ENCODE assay signal across 1 cellular context in genomic region chr9:36690769-36691168, GRCh38.
TF ChIP-seq lines count a peak whose summit lies in the region.

No MANE protein-coding gene starts in this region.

TF ChIP-seq in SK-N-SH, 30 proteins besides CTCF, POLR2A, EP300 and RAD21 (continued from another document):
- TF ChIP-seq, protein P1, sequence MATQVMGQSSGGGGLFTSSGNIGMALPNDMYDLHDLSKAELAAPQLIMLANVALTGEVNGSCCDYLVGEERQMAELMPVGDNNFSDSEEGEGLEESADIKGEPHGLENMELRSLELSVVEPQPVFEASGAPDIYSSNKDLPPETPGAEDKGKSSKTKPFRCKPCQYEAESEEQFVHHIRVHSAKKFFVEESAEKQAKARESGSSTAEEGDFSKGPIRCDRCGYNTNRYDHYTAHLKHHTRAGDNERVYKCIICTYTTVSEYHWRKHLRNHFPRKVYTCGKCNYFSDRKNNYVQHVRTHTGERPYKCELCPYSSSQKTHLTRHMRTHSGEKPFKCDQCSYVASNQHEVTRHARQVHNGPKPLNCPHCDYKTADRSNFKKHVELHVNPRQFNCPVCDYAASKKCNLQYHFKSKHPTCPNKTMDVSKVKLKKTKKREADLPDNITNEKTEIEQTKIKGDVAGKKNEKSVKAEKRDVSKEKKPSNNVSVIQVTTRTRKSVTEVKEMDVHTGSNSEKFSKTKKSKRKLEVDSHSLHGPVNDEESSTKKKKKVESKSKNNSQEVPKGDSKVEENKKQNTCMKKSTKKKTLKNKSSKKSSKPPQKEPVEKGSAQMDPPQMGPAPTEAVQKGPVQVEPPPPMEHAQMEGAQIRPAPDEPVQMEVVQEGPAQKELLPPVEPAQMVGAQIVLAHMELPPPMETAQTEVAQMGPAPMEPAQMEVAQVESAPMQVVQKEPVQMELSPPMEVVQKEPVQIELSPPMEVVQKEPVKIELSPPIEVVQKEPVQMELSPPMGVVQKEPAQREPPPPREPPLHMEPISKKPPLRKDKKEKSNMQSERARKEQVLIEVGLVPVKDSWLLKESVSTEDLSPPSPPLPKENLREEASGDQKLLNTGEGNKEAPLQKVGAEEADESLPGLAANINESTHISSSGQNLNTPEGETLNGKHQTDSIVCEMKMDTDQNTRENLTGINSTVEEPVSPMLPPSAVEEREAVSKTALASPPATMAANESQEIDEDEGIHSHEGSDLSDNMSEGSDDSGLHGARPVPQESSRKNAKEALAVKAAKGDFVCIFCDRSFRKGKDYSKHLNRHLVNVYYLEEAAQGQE (IDR thresholded peaks at IDR 0.05; ENCODE audit: low read depth, low read length) = no peak
- no peak for TF ChIP-seq MAX (IDR thresholded peaks at IDR 0.05; ENCODE audit: low read depth)
- TF ChIP-seq FOXM1 (IDR thresholded peaks at IDR 0.05; ENCODE audit: low read depth) = no peak
- no peak for TF ChIP-seq IRF3 (IDR thresholded peaks at IDR 0.05; ENCODE audit: low read depth, low read length)
- no peak for TF ChIP-seq MXI1 (IDR thresholded peaks at IDR 0.05; ENCODE audit: low read depth, low read length)
- no peak for TF ChIP-seq RFX5 (IDR thresholded peaks at IDR 0.05; ENCODE audit: low read length)
- no peak for TF ChIP-seq SIN3A (IDR thresholded peaks at IDR 0.05; ENCODE audit: borderline replicate concordance, low read depth, low read length)
- no peak for TF ChIP-seq TAF1 (IDR thresholded peaks at IDR 0.05; ENCODE audit: borderline replicate concordance, low read depth, low read length)
- TF ChIP-seq FOXJ3 (CRISPR knock-in tag; IDR thresholded peaks at IDR 0.05) = no peak
- no peak for TF ChIP-seq JUND (IDR thresholded peaks at IDR 0.05)
- TF ChIP-seq, protein P2, sequence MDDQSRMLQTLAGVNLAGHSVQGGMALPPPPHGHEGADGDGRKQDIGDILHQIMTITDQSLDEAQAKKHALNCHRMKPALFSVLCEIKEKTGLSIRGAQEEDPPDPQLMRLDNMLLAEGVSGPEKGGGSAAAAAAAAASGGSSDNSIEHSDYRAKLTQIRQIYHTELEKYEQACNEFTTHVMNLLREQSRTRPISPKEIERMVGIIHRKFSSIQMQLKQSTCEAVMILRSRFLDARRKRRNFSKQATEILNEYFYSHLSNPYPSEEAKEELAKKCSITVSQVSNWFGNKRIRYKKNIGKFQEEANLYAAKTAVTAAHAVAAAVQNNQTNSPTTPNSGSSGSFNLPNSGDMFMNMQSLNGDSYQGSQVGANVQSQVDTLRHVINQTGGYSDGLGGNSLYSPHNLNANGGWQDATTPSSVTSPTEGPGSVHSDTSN (IDR thresholded peaks at IDR 0.05) = no peak
- no peak for TF ChIP-seq TCF12 (IDR thresholded peaks at IDR 0.05)
- TF ChIP-seq RCOR1 (IDR thresholded peaks at IDR 0.05; ENCODE audit: low read length) = no peak
- no peak for TF ChIP-seq RXRA (IDR thresholded peaks at IDR 0.05; ENCODE audit: borderline replicate concordance, low read depth)
- no peak for TF ChIP-seq GATA2 (CRISPR knock-in tag; IDR thresholded peaks at IDR 0.05)
- no peak for TF ChIP-seq CHD2 (IDR thresholded peaks at IDR 0.05; ENCODE audit: low read length, partially characterized antibody)
